1 cellular context compared by ENCODE assay signal in the genomic region with DNA sequence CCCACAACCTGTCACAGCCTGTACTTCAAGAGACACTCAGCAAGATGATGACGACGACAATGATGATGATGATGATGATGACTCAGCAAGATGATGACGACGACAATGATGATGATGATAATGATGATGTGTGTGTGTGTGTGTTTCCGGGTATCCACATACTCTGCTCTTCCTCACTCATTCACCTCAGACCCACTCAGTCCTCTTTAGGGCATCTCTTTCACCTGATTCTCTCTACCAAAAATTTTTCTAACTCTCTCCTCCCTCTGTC.
TF ChIP-seq lines count a peak whose summit lies in the region.

No MANE protein-coding gene starts in this region.

TF ChIP-seq in IMR-90, 13 proteins besides CTCF, POLR2A, EP300 and RAD21:
- TF ChIP-seq MAZ (IDR thresholded peaks at IDR 0.05; ENCODE audit: borderline replicate concordance, low read depth, low read length) (no peak), BHLHE40 (IDR thresholded peaks at IDR 0.05; ENCODE audit: low read depth, low read length) (no peak), CEBPB (IDR thresholded peaks at IDR 0.05; ENCODE audit: low read depth, low read length) (no peak), CHD1 (IDR thresholded peaks at IDR 0.05; ENCODE audit: low read depth, low read length) (no peak), FOS (IDR thresholded peaks at IDR 0.05; ENCODE audit: low read depth, low read length) (peak; percentile 25; the same call in 1 of the 2 replicates), MXI1 (IDR thresholded peaks at IDR 0.05; ENCODE audit: borderline replicate concordance, low read depth, low read length) (no peak), SMC3 (IDR thresholded peaks at IDR 0.05; ENCODE audit: low read depth, low read length) (no peak), RFX5 (IDR thresholded peaks at IDR 0.05; ENCODE audit: low read depth, low read length) (no peak), RCOR1 (IDR thresholded peaks at IDR 0.05; ENCODE audit: insufficient replicate concordance, low read length) (no peak), MAFK (IDR thresholded peaks at IDR 0.05; ENCODE audit: low read depth, low read length) (peak; percentile 95), NFE2L2 (IDR thresholded peaks at IDR 0.05; ENCODE audit: low read depth, low read length) (peak; percentile 89)
- TF ChIP-seq, protein P1, sequence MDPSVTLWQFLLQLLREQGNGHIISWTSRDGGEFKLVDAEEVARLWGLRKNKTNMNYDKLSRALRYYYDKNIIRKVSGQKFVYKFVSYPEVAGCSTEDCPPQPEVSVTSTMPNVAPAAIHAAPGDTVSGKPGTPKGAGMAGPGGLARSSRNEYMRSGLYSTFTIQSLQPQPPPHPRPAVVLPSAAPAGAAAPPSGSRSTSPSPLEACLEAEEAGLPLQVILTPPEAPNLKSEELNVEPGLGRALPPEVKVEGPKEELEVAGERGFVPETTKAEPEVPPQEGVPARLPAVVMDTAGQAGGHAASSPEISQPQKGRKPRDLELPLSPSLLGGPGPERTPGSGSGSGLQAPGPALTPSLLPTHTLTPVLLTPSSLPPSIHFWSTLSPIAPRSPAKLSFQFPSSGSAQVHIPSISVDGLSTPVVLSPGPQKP (IDR thresholded peaks at IDR 0.05; ENCODE audit: borderline replicate concordance, low read depth, low read length), result no peak
- TF ChIP-seq, protein P2, sequence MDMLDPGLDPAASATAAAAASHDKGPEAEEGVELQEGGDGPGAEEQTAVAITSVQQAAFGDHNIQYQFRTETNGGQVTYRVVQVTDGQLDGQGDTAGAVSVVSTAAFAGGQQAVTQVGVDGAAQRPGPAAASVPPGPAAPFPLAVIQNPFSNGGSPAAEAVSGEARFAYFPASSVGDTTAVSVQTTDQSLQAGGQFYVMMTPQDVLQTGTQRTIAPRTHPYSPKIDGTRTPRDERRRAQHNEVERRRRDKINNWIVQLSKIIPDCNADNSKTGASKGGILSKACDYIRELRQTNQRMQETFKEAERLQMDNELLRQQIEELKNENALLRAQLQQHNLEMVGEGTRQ (IDR thresholded peaks at IDR 0.05; ENCODE audit: low read depth, low read length), result no peak
